ENCODE assay signal across 9 cellular contexts in genomic region chr11:63592975-63593395, GRCh38. TPM values are rescaled to one million over a fixed set of nuclear protein-coding genes. Genes with fewer than 3 reads are reported as not detected.
DNase-seq lines count a peak whose midpoint lies in the region; ATAC-seq and TF ChIP-seq lines count a peak whose summit lies in the region.
"Had no signal": no experiment of that assay in that cellular context is flagged by ENCODE, and none has a peak within 500 bp of the region (broad histone marks: within the 10 kb centered on the region; RNA-seq: fewer than 3 reads in every experiment).

No MANE protein-coding gene starts in this region.

- intact Hi-C loops in tibial artery (cut with DNase I; ENCODE audit: low total_unique reads), result no loop called here

- no peaks in the 10 kb centered on the region for H3K27me3 ChIP-seq in tibial artery

- no peak overlapping the region for H3K4me3 ChIP-seq in AG10803 (ENCODE audit: low read length)
- no peak overlapping the region for H3K4me3 ChIP-seq in tibial artery
- no peak overlapping the region for H3K4me3 ChIP-seq in coronary artery

- H3K4me1 ChIP-seq in tibial artery, result no peaks in the 10 kb centered on the region

- H3K36me3 ChIP-seq in tibial artery, result peaks cover 14 to 100% (median 69%) of the 10 kb centered on the region in 3 donors

- H3K4me3 Mint-ChIP-seq in glutamatergic neuron (ENCODE audit: unreplicated experiment), result no peak overlapping the region

- H3K4me1 Mint-ChIP-seq in glutamatergic neuron (ENCODE audit: low read depth, unreplicated experiment), result no peaks in the 10 kb centered on the region

- H3K9me3 ChIP-seq in tibial artery, result no peaks in the 10 kb centered on the region

- ATAC-seq in SK-N-SH treated with all-trans-retinoic acid at 6 μM for 48 hours (peak; percentile 67), GM21723 (IDR thresholded peaks at IDR 0.05; ENCODE audit: unreplicated experiment) (no peak), HG03520 (IDR thresholded peaks at IDR 0.05; ENCODE audit: unreplicated experiment) (no peak)

- H3K9me3 Mint-ChIP-seq in glutamatergic neuron (ENCODE audit: unreplicated experiment), result peaks cover 1% of the 10 kb centered on the region

- no peak for DNase-seq in AG10803 (ENCODE audit: low read depth)
- peak; percentile 40 for DNase-seq in glutamatergic neuron
- no peak for DNase-seq in tibial artery
- no peak for DNase-seq in coronary artery (ENCODE audit: low spot score)

- H3K27me3 Mint-ChIP-seq in glutamatergic neuron (ENCODE audit: unreplicated experiment), result no peaks in the 10 kb centered on the region

- H3K27ac Mint-ChIP-seq in glutamatergic neuron (ENCODE audit: unreplicated experiment), result peak overlapping the region; percentile 71

- H3K36me3 Mint-ChIP-seq in glutamatergic neuron (ENCODE audit: unreplicated experiment), result peaks cover 9% of the 10 kb centered on the region

- TF ChIP-seq CTCF in AG10803 (conservative IDR thresholded peaks at IDR 0.05; ENCODE audit: low read length) (peak; percentile 67), GM12874 (IDR thresholded peaks at IDR 0.05; ENCODE audit: insufficient read depth, low read depth, low read length) (peak; percentile 84), glutamatergic neuron (IDR thresholded peaks at IDR 0.05; ENCODE audit: partially characterized antibody, unreplicated experiment) (peak; percentile 34), tibial artery (IDR thresholded peaks at IDR 0.05) (peak; percentile 43), coronary artery (IDR thresholded peaks at IDR 0.05) (no peak)

- H3K27ac ChIP-seq in tibial artery (no peak overlapping the region), coronary artery (no peak overlapping the region)

TF ChIP-seq in SK-N-SH treated with all-trans-retinoic acid at 6 μM for 48 hours, 23 proteins besides CTCF, POLR2A, EP300 and RAD21:
- TF ChIP-seq SNAI2 (CRISPR knock-in tag; IDR thresholded peaks at IDR 0.05), result no peak
- no peak for TF ChIP-seq ESRRG (CRISPR knock-in tag; IDR thresholded peaks at IDR 0.05)
- no peak for TF ChIP-seq TCF4 (CRISPR knock-in tag; IDR thresholded peaks at IDR 0.05; ENCODE audit: borderline replicate concordance)
- TF ChIP-seq PPARA (CRISPR knock-in tag; IDR thresholded peaks at IDR 0.05; ENCODE audit: borderline replicate concordance), result no peak
- TF ChIP-seq ZNF8 (CRISPR knock-in tag; IDR thresholded peaks at IDR 0.05), result no peak
- TF ChIP-seq CSRNP3 (CRISPR knock-in tag; IDR thresholded peaks at IDR 0.05), result no peak
- TF ChIP-seq ARNTL (CRISPR knock-in tag; IDR thresholded peaks at IDR 0.05; ENCODE audit: borderline replicate concordance, low read depth), result no peak
- no peak for TF ChIP-seq TSHZ2 (CRISPR knock-in tag; IDR thresholded peaks at IDR 0.05)
- TF ChIP-seq RARB (CRISPR knock-in tag; IDR thresholded peaks at IDR 0.05), result no peak
- TF ChIP-seq GLIS3 (CRISPR knock-in tag; IDR thresholded peaks at IDR 0.05), result no peak
- no peak for TF ChIP-seq POU6F1 (CRISPR knock-in tag; IDR thresholded peaks at IDR 0.05; ENCODE audit: borderline replicate concordance, low read depth)
- TF ChIP-seq CREB5 (CRISPR knock-in tag; IDR thresholded peaks at IDR 0.05; ENCODE audit: low read depth), result no peak
- no peak for TF ChIP-seq PATZ1 (CRISPR knock-in tag; IDR thresholded peaks at IDR 0.05; ENCODE audit: borderline replicate concordance)

RNA-seq across cellular contexts. Expression of gene PLAAT3, which starts 21.2 kb away (rescaled TPM):
- total RNA-seq in glutamatergic neuron (ENCODE audit: unreplicated experiment), result 43.6 TPM

RNA-seq across cellular contexts. Expression of gene PLAAT2, which starts 29.8 kb away (rescaled TPM):
- not detected for total RNA-seq in glutamatergic neuron (ENCODE audit: unreplicated experiment)
- total RNA-seq: frontal cortex had no signal

RNA-seq across cellular contexts. Expression of gene PLAAT4, which starts 56.4 kb away (rescaled TPM):
- total RNA-seq in glutamatergic neuron (ENCODE audit: unreplicated experiment), result not detected
